Comparison of ENCODE assay signal across 9 cellular contexts in genomic region chr9:124054671-124055212, GRCh38. TPM values are rescaled to one million over a fixed set of nuclear protein-coding genes. Genes with fewer than 3 reads are reported as not detected.
A peak's percentile ranks its signal among the peaks of the same experiment; 100 is the strongest.
DNase-seq lines count a peak whose midpoint lies in the region; ATAC-seq and TF ChIP-seq lines count a peak whose summit lies in the region.
"Had no signal": no experiment of that assay in that cellular context is flagged by ENCODE, and none has a peak within 500 bp of the region (broad histone marks: within the 10 kb centered on the region; RNA-seq: fewer than 3 reads in every experiment).

No MANE protein-coding gene starts in this region.

- H3K4me3 ChIP-seq in ovary, result no peak overlapping the region
- H3K4me3 ChIP-seq: pancreas had no signal

- no peak overlapping the region for H3K27ac Mint-ChIP-seq in activated naive CD8-positive, alpha-beta T cell treated with anti-CD3 and anti-CD28 coated beads for 36 hours
- no peak overlapping the region for H3K27ac Mint-ChIP-seq in stimulated activated memory B cell treated with anti-CD40 and anti-IgM and Interleukin-4, amounts not matched to agents 10 μg/mL and 1 μg/mL and 100 μg/mL, for 72 hours

- intact Hi-C loops in ovary (cut with DNase I), result no loop called here
- intact Hi-C loops in posterior vena cava (cut with DNase I), result no loop called here

- DNase-seq in GM13977 (ENCODE audit: low spot score), result peak; percentile 82
- peak; percentile 35 for DNase-seq in activated naive CD8-positive, alpha-beta T cell treated with anti-CD3 and anti-CD28 coated beads for 36 hours
- DNase-seq in ovary, result no peak
- DNase-seq in posterior vena cava (ENCODE audit: low spot score), result no peak
- DNase-seq: pancreas had no signal

- no peaks in the 10 kb centered on the region for H3K4me1 ChIP-seq in ovary (ENCODE audit: insufficient read depth)
- H3K4me1 ChIP-seq: pancreas had no signal

- no peaks in the 10 kb centered on the region for H3K9me3 ChIP-seq in ovary
- H3K9me3 ChIP-seq: pancreas had no signal

- WGBS in ovary, 3 donors, result 53 to 64% (median 60%) methylated on average over 6 of the region's 6 CpGs

- no peaks in the 10 kb centered on the region for H3K27me3 ChIP-seq in ovary
- H3K27me3 ChIP-seq: pancreas had no signal

- TF ChIP-seq POLR2A in ovary (IDR thresholded peaks at IDR 0.05), result no peak

- H3K27ac ChIP-seq in ovary, result no peak overlapping the region
- H3K27ac ChIP-seq: pancreas had no signal

- in situ Hi-C loops in GM13977 (cut with MboI; ENCODE audit: low pct_unique_long_range_greater_than_20kb, low sequenced_read_pairs, unreplicated experiment), result no loop called here

- peaks cover 68% of the 10 kb centered on the region for H3K27me3 Mint-ChIP-seq in activated naive CD8-positive, alpha-beta T cell treated with anti-CD3 and anti-CD28 coated beads for 36 hours
- H3K27me3 Mint-ChIP-seq in stimulated activated memory B cell treated with anti-CD40 and anti-IgM and Interleukin-4, amounts not matched to agents 10 μg/mL and 1 μg/mL and 100 μg/mL, for 72 hours, result peaks cover 84% of the 10 kb centered on the region

- H3K4me1 Mint-ChIP-seq in activated naive CD8-positive, alpha-beta T cell treated with anti-CD3 and anti-CD28 coated beads for 36 hours, result peaks cover 2% of the 10 kb centered on the region
- no peaks in the 10 kb centered on the region for H3K4me1 Mint-ChIP-seq in stimulated activated memory B cell treated with anti-CD40 and anti-IgM and Interleukin-4, amounts not matched to agents 10 μg/mL and 1 μg/mL and 100 μg/mL, for 72 hours

- ATAC-seq in GM21381 (IDR thresholded peaks at IDR 0.05; ENCODE audit: unreplicated experiment) (peak; percentile 96), HG03520 (IDR thresholded peaks at IDR 0.05; ENCODE audit: unreplicated experiment) (peak; percentile 96)
- ATAC-seq in stimulated activated memory B cell treated with anti-CD40 and anti-IgM and Interleukin-4, amounts not matched to agents 10 μg/mL and 1 μg/mL and 100 μg/mL, for 72 hours, result peak; percentile 86

- no peak overlapping the region for H3K4me3 Mint-ChIP-seq in activated naive CD8-positive, alpha-beta T cell treated with anti-CD3 and anti-CD28 coated beads for 36 hours
- H3K4me3 Mint-ChIP-seq in stimulated activated memory B cell treated with anti-CD40 and anti-IgM and Interleukin-4, amounts not matched to agents 10 μg/mL and 1 μg/mL and 100 μg/mL, for 72 hours, result no peak overlapping the region

- H3K36me3 ChIP-seq in ovary, result no peaks in the 10 kb centered on the region
- H3K36me3 ChIP-seq: pancreas had no signal

- H3K9me3 Mint-ChIP-seq in activated naive CD8-positive, alpha-beta T cell treated with anti-CD3 and anti-CD28 coated beads for 36 hours, result no peaks in the 10 kb centered on the region
- peaks cover 8% of the 10 kb centered on the region for H3K9me3 Mint-ChIP-seq in stimulated activated memory B cell treated with anti-CD40 and anti-IgM and Interleukin-4, amounts not matched to agents 10 μg/mL and 1 μg/mL and 100 μg/mL, for 72 hours

- TF ChIP-seq EP300 in ovary (IDR thresholded peaks at IDR 0.05), result no peak

- TF ChIP-seq CTCF in GM13977 (IDR thresholded peaks at IDR 0.05; ENCODE audit: extremely low read depth, insufficient read depth, missing control alignments) (no peak), ovary (IDR thresholded peaks at IDR 0.05) (no peak)

- H3K36me3 Mint-ChIP-seq in activated naive CD8-positive, alpha-beta T cell treated with anti-CD3 and anti-CD28 coated beads for 36 hours, result no peaks in the 10 kb centered on the region
- peaks cover 6% of the 10 kb centered on the region for H3K36me3 Mint-ChIP-seq in stimulated activated memory B cell treated with anti-CD40 and anti-IgM and Interleukin-4, amounts not matched to agents 10 μg/mL and 1 μg/mL and 100 μg/mL, for 72 hours

RNA-seq across cellular contexts. Expression of gene LHX2, which starts 43.2 kb away (rescaled TPM):
- total RNA-seq in activated naive CD8-positive, alpha-beta T cell treated with anti-CD3 and anti-CD28 coated beads for 36 hours, result not detected
- 10 to 100 TPM in 1 of 7 donors, under 1 TPM in 2, not detected in 4; 0.10 to 17.0 (median 0.87) TPM for total RNA-seq in ovary
- polyA plus RNA-seq in ovary, result under 1 TPM in 1 of 2 donors, not detected in 1; 0.11 TPM
- not detected for total RNA-seq in posterior vena cava
- total RNA-seq: activated CD8-positive, alpha-beta memory T cell treated with anti-CD3 and anti-CD28 coated beads for 36 hours; pancreas had no signal
- polyA plus RNA-seq: pancreas had no signal

Comparison
In these comparisons a context has a peak if more than half of its experiments do, and no peak if none do; other contexts are left out.
1. DNase-seq: peak in GM13977 (single experiment) and activated naive CD8-positive, alpha-beta T cell treated with anti-CD3 and anti-CD28 coated beads for 36 hours (single experiment); none in ovary (0 of 5) and posterior vena cava (single experiment).
2. Peak in every context shown above with its lines, with median percentiles within 50 percentile points of each other: ATAC-seq.